8 cellular contexts compared by ENCODE assay signal in genomic region chr16:4253394-4254150, GRCh38. TPM values are rescaled to one million over a fixed set of nuclear protein-coding genes. Genes with fewer than 3 reads are reported as not detected.
DNase-seq lines count a peak whose midpoint lies in the region; ATAC-seq and TF ChIP-seq lines count a peak whose summit lies in the region.

No MANE protein-coding gene starts in this region.

- peak overlapping the region; percentile 90 to 93 (median 93) for H3K4me3 Mint-ChIP-seq in T-cell

- peak in 1 of 2 donors; percentile 69 for TF ChIP-seq POLR2A in heart left ventricle (IDR thresholded peaks at IDR 0.05)

- H3K27me3 ChIP-seq in heart left ventricle (no peaks in the 10 kb centered on the region), upper lobe of right lung (no peaks in the 10 kb centered on the region)

- H3K27me3 Mint-ChIP-seq in T-cell = no peaks in the 10 kb centered on the region

- TF ChIP-seq CTCF in GM13977 (IDR thresholded peaks at IDR 0.05; ENCODE audit: extremely low read depth, insufficient read depth, missing control alignments) = no peak
- no peak for TF ChIP-seq CTCF in heart left ventricle (IDR thresholded peaks at IDR 0.05)
- TF ChIP-seq CTCF in upper lobe of right lung (IDR thresholded peaks at IDR 0.05) = no peak

- 0 to 1% (median 0%) methylated on average over 40 to 80 of the region's 80 CpGs for WGBS in heart left ventricle, 4 donors

- no peaks in the 10 kb centered on the region for H3K9me3 Mint-ChIP-seq in T-cell

- POLR2A ChIA-PET in T-cell (lab: Charles Lee) = interaction anchor here (0.6 to 0.8 kb wide), 2 partner anchors 52 to 157 kb away, joined by 3 to 4 read pairs; no protein-coding TSS in a partner anchor

- H3K4me1 ChIP-seq in heart left ventricle (peaks cover 0 to 11% (median 3%) of the 10 kb centered on the region in 12 donors), upper lobe of right lung (no peaks in the 10 kb centered on the region)

- DNase-seq in GM13977 (ENCODE audit: low spot score) (peak; percentile 99), NCI-H146 (lab: John Stamatoyannopoulos, UW) (peak; percentile 100), T-cell (peak; percentile 96 to 100 (median 100)), amniotic epithelial cell (ENCODE audit: low read depth) (peak; percentile 98), heart left ventricle (peak; percentile 99 to 100 (median 100)), posterior vena cava (ENCODE audit: low spot score) (peak; percentile 100), upper lobe of right lung (peak; percentile 100)

- H3K4me1 Mint-ChIP-seq in T-cell = peaks cover 8 to 13% (median 12%) of the 10 kb centered on the region in 3 donors

- H3K9me3 ChIP-seq in heart left ventricle = no peaks in the 10 kb centered on the region
- H3K9me3 ChIP-seq in upper lobe of right lung = no peaks in the 10 kb centered on the region

- peak overlapping the region; percentile 94 to 96 for H3K27ac Mint-ChIP-seq in T-cell

- H3K27ac ChIP-seq in heart left ventricle (peak overlapping the region; percentile 56 to 96 (median 94)), upper lobe of right lung (peak overlapping the region; percentile 92)

- H3K4me3 ChIP-seq in heart left ventricle = peak overlapping the region; percentile 23 to 79 (median 63)
- H3K4me3 ChIP-seq in upper lobe of right lung = peak overlapping the region; percentile 65

- intact Hi-C loops in heart left ventricle (cut with DNase I) = loop anchor here (1.0 to 10.0 kb wide), 14 partner anchors 41 to 309 kb away; partner anchors contain the start of gene ADCY9 (in 6 of the 10)
- intact Hi-C loops in posterior vena cava (cut with DNase I) = loop anchor here in 1 of 2 donors (10.0 kb wide), 1 partner anchor 269 kb away; no protein-coding TSS in a partner anchor
- intact Hi-C loops in upper lobe of right lung (cut with DNase I) = no loop called here

- in situ Hi-C loops in GM13977 (cut with MboI; ENCODE audit: low pct_unique_long_range_greater_than_20kb, low sequenced_read_pairs, unreplicated experiment) = no loop called here

- CTCF ChIA-PET in T-cell (lab: Charles Lee) = interaction anchor here in 1 of 2 donors (0.6 to 3.0 kb wide), 31 partner anchors 9 to 1160 kb away, joined by 3 to 28 read pairs (median 3); partner anchors contain the start of genes ADCY9, CDIP1 and TFAP4

- H3K36me3 ChIP-seq in heart left ventricle (no peaks in the 10 kb centered on the region), upper lobe of right lung (peaks cover 2% of the 10 kb centered on the region)

- no peaks in the 10 kb centered on the region for H3K36me3 Mint-ChIP-seq in T-cell

- ATAC-seq in HG02870 (IDR thresholded peaks at IDR 0.05; ENCODE audit: unreplicated experiment) = peak; percentile 94
- ATAC-seq in T-cell (replicated peaks in 1 of 4) = peak; percentile 95 to 98 (median 96)
- peak; percentile 97 to 99 (median 98) for ATAC-seq in heart left ventricle
- peak; percentile 98 for ATAC-seq in upper lobe of right lung

RNA-seq across cellular contexts. Expression of gene SRL, which starts 11.7 kb away (rescaled TPM):
- total RNA-seq in T-cell = under 1 TPM in 1 of 5 donors, not detected in 4; 0.06 TPM
- total RNA-seq in heart left ventricle = 100 to 1,000 TPM; 372 to 760 (median 534) TPM
- 100 to 1,000 TPM; 218 to 394 TPM for polyA plus RNA-seq in heart left ventricle
- total RNA-seq in posterior vena cava = 1 to 10 TPM; 4.1 to 4.6 TPM
- 0.64 TPM for total RNA-seq in upper lobe of right lung

RNA-seq across cellular contexts. Expression of gene TFAP4, which starts 19.3 kb away (rescaled TPM):
- total RNA-seq in T-cell (10 to 100 TPM; 15.1 to 35.2 (median 34.6) TPM), heart left ventricle (1 to 10 TPM; 1.7 to 5.5 (median 3.3) TPM), posterior vena cava (1 to 10 TPM; 4.0 to 5.4 TPM), upper lobe of right lung (9.6 TPM)
- polyA plus RNA-seq in heart left ventricle = 1 to 10 TPM; 2.5 to 3.1 TPM

Comparison
In these comparisons a context has a peak if more than half of its experiments do, and no peak if none do; other contexts are left out.
1. Peak in every context shown above with its lines: DNase-seq, ATAC-seq, H3K4me3 ChIP-seq and H3K27ac ChIP-seq.
2. RNA of gene SRL, which starts 11.7 kb away (total RNA-seq): 372 to 760 TPM in heart left ventricle; 4.1 to 4.6 TPM in posterior vena cava, 0.64 TPM in upper lobe of right lung (single experiment) and 0.06 TPM in T-cell; every median in the first group is over 10 times any median in the second.